In the genomic region with DNA sequence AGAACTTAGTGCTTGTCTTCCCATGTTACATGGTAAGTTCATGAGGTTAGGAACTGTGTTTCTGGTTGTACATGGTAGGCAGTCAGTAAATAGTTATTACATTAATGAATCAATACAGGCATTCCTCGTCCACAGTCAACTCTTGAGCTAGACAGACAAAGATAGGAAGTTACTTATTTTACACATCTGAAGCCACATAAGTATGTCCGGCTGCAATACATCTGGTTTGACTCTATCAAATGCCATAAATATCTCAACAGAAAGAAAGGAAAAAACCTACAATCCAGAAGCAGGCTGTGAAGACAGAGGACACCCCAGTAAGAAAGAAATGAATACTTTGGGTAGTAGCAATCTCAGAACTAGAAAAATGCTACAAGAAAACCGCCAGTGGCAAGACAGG, we compare ENCODE assay signal across 10 cellular contexts.
A peak's percentile ranks its signal among the peaks of the same experiment; 100 is the strongest.
DNase-seq lines count a peak whose midpoint lies in the region; ATAC-seq and TF ChIP-seq lines count a peak whose summit lies in the region.
"Had no signal": no experiment of that assay in that cellular context is flagged by ENCODE, and none has a peak within 500 bp of the region (broad histone marks: within the 10 kb centered on the region; RNA-seq: fewer than 3 reads in every experiment).

No MANE protein-coding gene starts in this region.

- H3K27ac Mint-ChIP-seq in activated B cell treated with CpG ODN at 0.5 μM for 24 hours (peak overlapping the region; percentile 99), memory B cell (peak overlapping the region; percentile 97)

- H3K4me3 ChIP-seq in A673 (ENCODE audit: low read depth, low read length, poor library complexity, severe bottlenecking) (no peak overlapping the region), right atrium auricular region (no peak overlapping the region)

- no peaks in the 10 kb centered on the region for H3K27me3 Mint-ChIP-seq in activated B cell treated with CpG ODN at 0.5 μM for 24 hours
- no peaks in the 10 kb centered on the region for H3K27me3 Mint-ChIP-seq in memory B cell

- TF ChIP-seq CTCF in A673 (conservative IDR thresholded peaks at IDR 0.05; ENCODE audit: low read depth, low read length) = no peak
- TF ChIP-seq CTCF in activated B cell treated with CpG ODN at 0.5 μM for 24 hours (IDR thresholded peaks at IDR 0.05) = no peak
- TF ChIP-seq CTCF in right atrium auricular region (IDR thresholded peaks at IDR 0.05) = no peak

- H3K4me1 ChIP-seq in A673 (ENCODE audit: insufficient read depth, low read length, poor library complexity, severe bottlenecking) (peaks cover 78% of the 10 kb centered on the region), right atrium auricular region (peaks cover 0 to 62% of the 10 kb centered on the region in 2 donors)

- CTCF ChIA-PET in A673 (lab: Charles Lee) = no interaction called here
- CTCF ChIA-PET in activated B cell treated with CpG ODN at 0.5 μM for 24 hours (lab: Charles Lee) = interaction anchor here (3.3 to 3.5 kb wide), 2 partner anchors 83 to 87 kb away, joined by 16 to 21 read pairs; a partner anchor contains a TSS

- intact Hi-C loops in A673 (cut with micrococcal nuclease; ENCODE audit: unreplicated experiment) (no loop called here), activated B cell treated with CpG ODN at 0.5 μM for 24 hours (cut with micrococcal nuclease) (loop anchor here (10.0 kb wide), 1 partner anchor 1102 kb away; no protein-coding TSS in a partner anchor)

- no TSS peak for BruUV-seq in A673 (replicated peaks; lab: Mats Ljungman, UMichigan)

- H3K4me1 Mint-ChIP-seq in activated B cell treated with CpG ODN at 0.5 μM for 24 hours = peaks cover 93% of the 10 kb centered on the region
- H3K4me1 Mint-ChIP-seq in memory B cell = peaks cover 66% of the 10 kb centered on the region

- H3K36me3 ChIP-seq in A673 (ENCODE audit: insufficient read depth, low read length, poor library complexity, severe bottlenecking) = no peaks in the 10 kb centered on the region
- H3K36me3 ChIP-seq in right atrium auricular region = no peaks in the 10 kb centered on the region

- H3K27ac ChIP-seq in A673 (ENCODE audit: low read depth, low read length, poor library complexity, severe bottlenecking) (peak overlapping the region; percentile 83), right atrium auricular region (no peak overlapping the region)

- H3K36me3 Mint-ChIP-seq in activated B cell treated with CpG ODN at 0.5 μM for 24 hours (ENCODE audit: low read depth) (peaks cover 2% of the 10 kb centered on the region), memory B cell (peaks cover 6% of the 10 kb centered on the region)

- POLR2A ChIA-PET in A673 (lab: Charles Lee; ENCODE audit: low non-redundant PET) = interaction anchor here (0.8 to 1.5 kb wide), 2 partner anchors 9 to 13 kb away, joined by 3 to 4 read pairs; no protein-coding TSS in a partner anchor
- POLR2A ChIA-PET in activated B cell treated with CpG ODN at 0.5 μM for 24 hours (lab: Charles Lee) = interaction anchor here (1.0 to 5.3 kb wide), 5 partner anchors 9 to 83 kb away, joined by 4 to 56 read pairs (median 8); no protein-coding TSS in a partner anchor

- H3K27me3 ChIP-seq in A673 (replicated peaks; ENCODE audit: insufficient read depth, low read depth, low read length, poor library complexity) (no peaks in the 10 kb centered on the region), right atrium auricular region (no peaks in the 10 kb centered on the region)

- DNase-seq in A673 (ENCODE audit: low spot score) (no peak), activated B cell treated with CpG ODN at 0.5 μM for 24 hours (no peak), memory B cell (ENCODE audit: low spot score in 2 of 2) (no peak), D341Med (ENCODE audit: low spot score) (no peak), CD1c-positive myeloid dendritic cell (ENCODE audit: extremely low spot score) (no peak), nucleus accumbens (lab: John Stamatoyannopoulos, UW) (no peak), right atrium auricular region (ENCODE audit: low spot score) (no peak)
- DNase-seq: activated effector memory CD4-positive, alpha-beta T cell treated with anti-CD3 and anti-CD28 coated beads, Interleukin-2, amount 50 U/mL, for 16 hours; NCI-H82 had no signal

- H3K9me3 Mint-ChIP-seq in activated B cell treated with CpG ODN at 0.5 μM for 24 hours (no peaks in the 10 kb centered on the region), memory B cell (peaks cover 1% of the 10 kb centered on the region)

- no peaks in the 10 kb centered on the region for H3K9me3 ChIP-seq in A673 (ENCODE audit: low read depth, low read length, poor library complexity, severe bottlenecking)
- H3K9me3 ChIP-seq in right atrium auricular region = no peaks in the 10 kb centered on the region

- ATAC-seq in GM18870 (IDR thresholded peaks at IDR 0.05; ENCODE audit: unreplicated experiment) = peak; percentile 26
- ATAC-seq in activated B cell treated with CpG ODN at 0.5 μM for 24 hours (ENCODE audit: low read depth) = no peak
- no peak for ATAC-seq in memory B cell (ENCODE audit: low read depth)

- H3K4me3 Mint-ChIP-seq in activated B cell treated with CpG ODN at 0.5 μM for 24 hours (peak overlapping the region; percentile 44), memory B cell (peak overlapping the region; percentile 58)
